8 cellular contexts compared by ENCODE assay signal in the genomic region with DNA sequence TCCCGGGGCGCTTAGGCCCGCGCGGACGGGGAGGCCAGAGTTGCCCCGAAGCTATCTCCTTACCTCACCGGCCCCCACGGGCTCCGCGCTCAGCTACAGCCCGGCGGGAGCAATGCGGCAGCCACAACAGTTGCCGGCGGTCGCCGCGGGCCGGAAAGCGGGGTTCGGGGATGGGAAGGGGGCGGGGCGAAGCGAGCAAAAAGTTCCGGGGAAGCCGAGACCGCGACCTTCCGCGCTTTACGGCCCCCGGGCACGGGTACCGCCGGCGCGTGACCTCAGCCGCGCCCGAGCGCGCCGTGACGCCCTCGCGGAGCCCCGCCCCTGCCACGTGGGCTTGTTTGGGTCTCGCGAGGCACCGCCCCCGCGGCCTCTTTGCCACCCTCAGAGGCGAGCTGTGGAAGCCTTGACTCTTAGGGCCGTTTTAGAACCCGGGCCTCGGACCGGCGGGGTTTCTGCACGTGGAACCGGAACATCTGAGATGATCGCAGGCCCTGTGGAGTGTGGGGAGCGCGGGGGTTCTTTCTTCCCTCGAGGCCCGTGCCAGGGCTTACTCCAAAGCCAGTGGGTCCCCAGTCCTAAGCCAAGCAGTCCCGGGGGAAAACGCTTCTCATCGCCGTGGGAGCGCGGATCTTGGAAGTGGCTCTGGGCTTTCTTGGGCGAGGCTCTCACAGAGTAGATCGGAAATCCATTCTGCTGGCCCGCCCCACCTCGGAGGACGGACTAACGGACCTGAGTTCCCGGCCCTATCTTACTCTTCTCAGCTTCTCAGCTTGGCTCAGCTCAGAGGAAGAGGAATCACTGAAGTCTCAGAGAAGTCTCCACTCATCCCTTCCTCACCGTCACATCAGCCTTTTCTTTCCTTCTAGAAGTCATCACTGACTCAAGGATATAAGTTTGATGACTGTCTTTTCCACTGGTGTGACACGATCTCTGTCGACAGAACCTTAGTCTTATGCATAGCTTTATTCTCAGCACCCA. TPM values are rescaled to one million over a fixed set of nuclear protein-coding genes. Genes with fewer than 3 reads are reported as not detected.
DNase-seq lines count a peak whose midpoint lies in the region; ATAC-seq and TF ChIP-seq lines count a peak whose summit lies in the region.
"Not testable (repeated sequence)": the region's sequence is repeated elsewhere in the genome, so short reads cannot be mapped to it uniquely, and the experiment has no call there.

No MANE protein-coding gene starts in this region.

- not testable (repeated sequence) for H3K9me3 ChIP-seq in CD4-positive, CD25-positive, alpha-beta regulatory T cell (ENCODE audit: control insufficient read depth in 2 of 2, low read length in 2 of 2); lung (ENCODE audit: control insufficient read depth in 2 of 2, insufficient read depth in 1 of 2, low read length in 1 of 2)

- intact Hi-C loops in activated CD8-positive, alpha-beta T cell treated with anti-CD3 and anti-CD28 coated beads for 36 hours (cut with micrococcal nuclease), result not testable (repeated sequence)

- H3K27ac ChIP-seq in CD4-positive, CD25-positive, alpha-beta regulatory T cell (ENCODE audit: insufficient read depth, low read length, poor library complexity, severe bottlenecking), result peak overlapping the region; percentile 79
- peak overlapping the region; percentile 75 to 93 for H3K27ac ChIP-seq in lung (ENCODE audit: low read depth in 1 of 2, low read length in 1 of 2)

- H3K27me3 ChIP-seq in CD4-positive, CD25-positive, alpha-beta regulatory T cell (ENCODE audit: control insufficient read depth, insufficient read depth, low read length); lung (ENCODE audit: control insufficient read depth, insufficient read depth): not testable (repeated sequence)

- ATAC-seq in CD4-positive, CD25-positive, alpha-beta regulatory T cell (ENCODE audit: low read depth in 2 of 2), result peak; percentile 95 to 96
- ATAC-seq in GM19455 (IDR thresholded peaks at IDR 0.05; ENCODE audit: unreplicated experiment) (peak; percentile 94), HG03575 (IDR thresholded peaks at IDR 0.05; ENCODE audit: extremely low read depth, insufficient number of reproducible peaks, low FRiP score, unreplicated experiment) (peak; percentile 55), lung (ENCODE audit: insufficient read depth, low FRiP score) (peak; percentile 98)
- ATAC-seq in activated CD8-positive, alpha-beta T cell treated with anti-CD3 and anti-CD28 coated beads for 36 hours, result peak; percentile 91

- H3K36me3 ChIP-seq in CD4-positive, CD25-positive, alpha-beta regulatory T cell (ENCODE audit: control insufficient read depth, insufficient read depth, low read length); lung (ENCODE audit: control insufficient read depth in 2 of 2, insufficient read depth in 2 of 2, low read length in 2 of 2): not testable (repeated sequence)

- peak overlapping the region; percentile 53 for H3K4me3 ChIP-seq in CD4-positive, CD25-positive, alpha-beta regulatory T cell (ENCODE audit: low read depth, low read length)
- peak overlapping the region; percentile 83 for H3K4me3 ChIP-seq in lung

- peak overlapping the region; percentile 91 to 96 (median 94) for H3K4me3 Mint-ChIP-seq in CD4-positive, CD25-positive, alpha-beta regulatory T cell
- H3K4me3 Mint-ChIP-seq in activated CD8-positive, alpha-beta T cell treated with anti-CD3 and anti-CD28 coated beads for 36 hours, result peak overlapping the region; percentile 91

- H3K27me3 Mint-ChIP-seq in CD4-positive, CD25-positive, alpha-beta regulatory T cell; activated CD8-positive, alpha-beta T cell treated with anti-CD3 and anti-CD28 coated beads for 36 hours: not testable (repeated sequence)

- POLR2A ChIA-PET in activated CD8-positive, alpha-beta T cell treated with anti-CD3 and anti-CD28 coated beads for 36 hours (lab: Charles Lee), result not testable (repeated sequence)

- not testable (repeated sequence) for TF ChIP-seq CTCF in activated CD8-positive, alpha-beta T cell treated with anti-CD3 and anti-CD28 coated beads for 36 hours (IDR thresholded peaks at IDR 0.05); lung (IDR thresholded peaks at IDR 0.05; ENCODE audit: control extremely low read depth, extremely low read depth)

- H3K4me1 Mint-ChIP-seq in CD4-positive, CD25-positive, alpha-beta regulatory T cell, result peaks cover 0 to 23% (median 9%) of the 10 kb centered on the region in 4 donors
- peaks cover 13% of the 10 kb centered on the region for H3K4me1 Mint-ChIP-seq in activated CD8-positive, alpha-beta T cell treated with anti-CD3 and anti-CD28 coated beads for 36 hours (ENCODE audit: low read depth)

- CTCF ChIA-PET in activated CD8-positive, alpha-beta T cell treated with anti-CD3 and anti-CD28 coated beads for 36 hours (lab: Charles Lee), result not testable (repeated sequence)

- WGBS in lung, 2 donors, result 1% methylated on average over 61 to 71 of the region's 83 CpGs

- H3K9me3 Mint-ChIP-seq in CD4-positive, CD25-positive, alpha-beta regulatory T cell; activated CD8-positive, alpha-beta T cell treated with anti-CD3 and anti-CD28 coated beads for 36 hours: not testable (repeated sequence)

- H3K4me1 ChIP-seq in CD4-positive, CD25-positive, alpha-beta regulatory T cell (ENCODE audit: control insufficient read depth, insufficient read depth, low read length, poor library complexity, severe bottlenecking); lung (ENCODE audit: control insufficient read depth in 2 of 2, insufficient read depth in 2 of 2, low read length in 2 of 2): not testable (repeated sequence)

- peak overlapping the region; percentile 74 to 97 (median 95) for H3K27ac Mint-ChIP-seq in CD4-positive, CD25-positive, alpha-beta regulatory T cell
- peak overlapping the region; percentile 85 for H3K27ac Mint-ChIP-seq in activated CD8-positive, alpha-beta T cell treated with anti-CD3 and anti-CD28 coated beads for 36 hours

- DNase-seq in CD4-positive, CD25-positive, alpha-beta regulatory T cell, result peak; percentile 96 to 100 (median 99)
- DNase-seq in NCI-H82 treated with DMSO at 0.1 percent for 48 hours (lab: John Stamatoyannopoulos, UW; ENCODE audit: unreplicated experiment), result peak; percentile 21
- peak; percentile 97 for DNase-seq in activated CD8-positive, alpha-beta T cell treated with anti-CD3 and anti-CD28 coated beads for 36 hours
- peak; percentile 91 for DNase-seq in ecto neural progenitor cell (ENCODE audit: low spot score)
- DNase-seq in lung (ENCODE audit: low spot score), result peak; percentile 99
- peak; percentile 89 to 100 (median 95) for DNase-seq in stimulated activated CD4-positive, alpha-beta T cell treated with anti-CD3 and anti-CD28 coated beads, TNF-alpha, amount 100 ng/mL, for 1 hour (ENCODE audit: low read depth in 3 of 3, low spot score in 1 of 3)

- not testable (repeated sequence) for H3K36me3 Mint-ChIP-seq in CD4-positive, CD25-positive, alpha-beta regulatory T cell; activated CD8-positive, alpha-beta T cell treated with anti-CD3 and anti-CD28 coated beads for 36 hours (ENCODE audit: low read depth)

RNA-seq across cellular contexts. Expression of gene NPIPB15, which starts 7.8 kb away (rescaled TPM):
- 6.3 TPM for total RNA-seq in CD4-positive, CD25-positive, alpha-beta regulatory T cell
- polyA plus RNA-seq in CD4-positive, CD25-positive, alpha-beta regulatory T cell, result under 1 TPM in 1 of 4 donors, not detected in 3; 0.24 TPM
- total RNA-seq in activated CD8-positive, alpha-beta T cell treated with anti-CD3 and anti-CD28 coated beads for 36 hours, result 1 to 10 TPM; 1.7 to 1.8 TPM
- total RNA-seq in lung, result 1 to 10 TPM; 2.7 to 4.0 TPM
- 10 to 100 TPM in 1 of 2 donors, 1 to 10 TPM in 1; 4.2 to 32.0 TPM for polyA plus RNA-seq in lung

RNA-seq across cellular contexts. Expression of gene CLEC18B, which starts 53.0 kb away (rescaled TPM):
- total RNA-seq in CD4-positive, CD25-positive, alpha-beta regulatory T cell, result 0.91 TPM
- not detected for polyA plus RNA-seq in CD4-positive, CD25-positive, alpha-beta regulatory T cell
- under 1 TPM in 1 of 2 experiments, not detected in 1; 0.22 TPM for total RNA-seq in activated CD8-positive, alpha-beta T cell treated with anti-CD3 and anti-CD28 coated beads for 36 hours
- 1 to 10 TPM in 1 of 2 donors, not detected in 1; 1.9 TPM for total RNA-seq in lung
- polyA plus RNA-seq in lung, result under 1 TPM; 0.65 to 0.77 TPM

Comparison
In these comparisons a context has a peak if more than half of its experiments do, and no peak if none do; other contexts are left out.
1. Peak in every context shown above with its lines: DNase-seq, ATAC-seq, H3K4me3 ChIP-seq and H3K27ac ChIP-seq.
2. DNase-seq: peak in every context shown above with its lines; median percentile 99 in CD4-positive, CD25-positive, alpha-beta regulatory T cell; 99 in lung; 97 in activated CD8-positive, alpha-beta T cell treated with anti-CD3 and anti-CD28 coated beads for 36 hours; 95 in stimulated activated CD4-positive, alpha-beta T cell treated with anti-CD3 and anti-CD28 coated beads, TNF-alpha, amount 100 ng/mL, for 1 hour; 91 in ecto neural progenitor cell; 21 in NCI-H82 treated with DMSO at 0.1 percent for 48 hours.